8 cellular contexts compared by ENCODE assay signal in the genomic region with DNA sequence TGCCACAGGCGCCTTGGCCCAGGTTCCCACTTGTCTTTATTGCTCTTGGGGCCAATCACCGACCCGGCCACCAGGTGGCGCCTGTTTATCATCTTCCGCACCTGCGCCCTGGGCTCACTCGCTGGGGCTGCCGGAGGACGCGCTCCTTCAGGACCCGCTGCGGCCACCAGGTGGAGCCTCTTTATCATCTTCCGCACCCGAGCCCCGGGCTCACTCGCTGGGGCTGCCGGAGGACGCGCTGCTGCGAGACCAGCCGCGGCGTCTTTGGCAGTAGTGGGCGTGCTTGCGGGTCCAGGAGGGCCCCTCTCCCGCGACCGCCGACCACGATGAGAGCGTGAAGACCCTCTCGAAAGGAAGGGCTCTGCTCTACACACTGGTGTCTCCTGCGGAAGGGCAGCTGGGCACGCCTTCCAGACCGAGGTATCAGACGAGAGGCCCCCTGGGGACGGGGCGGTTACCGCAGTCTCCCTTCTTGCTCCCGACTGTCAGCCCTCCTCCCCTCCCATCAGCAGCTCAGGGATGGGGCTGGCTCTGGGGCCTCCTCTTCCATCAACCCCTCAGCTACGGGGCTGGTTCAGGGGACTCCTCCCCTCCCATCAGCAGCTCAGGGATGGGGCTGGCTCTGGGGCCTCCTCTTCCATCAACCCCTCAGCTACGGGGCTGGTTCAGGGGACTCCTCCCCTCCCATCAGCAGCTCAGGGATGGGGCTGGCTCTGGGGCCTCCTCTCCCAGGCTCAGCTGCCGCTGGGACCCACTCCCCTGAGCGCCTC. TPM values are rescaled to one million over a fixed set of nuclear protein-coding genes. Genes with fewer than 3 reads are reported as not detected.
DNase-seq lines count a peak whose midpoint lies in the region; ATAC-seq and TF ChIP-seq lines count a peak whose summit lies in the region.
"Not testable (repeated sequence)": the region's sequence is repeated elsewhere in the genome, so short reads cannot be mapped to it uniquely, and the experiment has no call there.

No MANE protein-coding gene starts in this region.

- H3K4me1 Mint-ChIP-seq in endothelial cell (ENCODE audit: unreplicated experiment): not testable (repeated sequence)

- peak; percentile 95 for TF ChIP-seq CTCF in endothelial cell (IDR thresholded peaks at IDR 0.05; ENCODE audit: unreplicated experiment)

- DNase-seq in COLO668 (lab: John Stamatoyannopoulos, UW; ENCODE audit: unreplicated experiment) (peak; percentile 50), OCI-M2 (lab: John Stamatoyannopoulos, UW; ENCODE audit: unreplicated experiment) (peak; percentile 71), activated T-cell treated with anti-CD3 and anti-CD28 coated beads for 4 hours (peak; percentile 78), endothelial cell (ENCODE audit: low spot score) (peak; percentile 82), mesenteric fat pad (ENCODE audit: low spot score) (peak; percentile 90)
- DNase-seq in stimulated activated CD8-positive, alpha-beta memory T cell treated with anti-CD3 and anti-CD28 coated beads, Interleukin-15, amount 100 ng/mL, for 1 hour (ENCODE audit: low read depth): peak; percentile 70

- ATAC-seq in GM21367 (IDR thresholded peaks at IDR 0.05; ENCODE audit: unreplicated experiment) (peak; percentile 99), HG03460 (IDR thresholded peaks at IDR 0.05; ENCODE audit: unreplicated experiment) (peak; percentile 100)

- not testable (repeated sequence) for H3K36me3 Mint-ChIP-seq in endothelial cell (ENCODE audit: low read depth, unreplicated experiment)

- not testable (repeated sequence) for H3K27ac Mint-ChIP-seq in endothelial cell (ENCODE audit: unreplicated experiment)

- not testable (repeated sequence) for H3K4me3 Mint-ChIP-seq in endothelial cell (ENCODE audit: unreplicated experiment)

- not testable (repeated sequence) for H3K27me3 Mint-ChIP-seq in endothelial cell (ENCODE audit: unreplicated experiment)

- H3K9me3 Mint-ChIP-seq in endothelial cell (ENCODE audit: unreplicated experiment): not testable (repeated sequence)

RNA-seq across cellular contexts. Expression of gene OR2L8, which starts 11.5 kb away (rescaled TPM):
- total RNA-seq in endothelial cell (ENCODE audit: unreplicated experiment) (not detected), mesenteric fat pad (not detected)

RNA-seq across cellular contexts. Expression of gene OR2AJ1, which starts 12.5 kb away (rescaled TPM):
- total RNA-seq in endothelial cell (ENCODE audit: unreplicated experiment) (not detected), mesenteric fat pad (not detected)

RNA-seq across cellular contexts. Expression of gene OR2T8, which starts 17.1 kb away (rescaled TPM):
- total RNA-seq in endothelial cell (ENCODE audit: unreplicated experiment) (not detected), mesenteric fat pad (not detected)

RNA-seq across cellular contexts. Expression of gene OR2AK2, which starts 27.9 kb away (rescaled TPM):
- total RNA-seq in endothelial cell (ENCODE audit: unreplicated experiment): not detected
- total RNA-seq in mesenteric fat pad: not detected

RNA-seq across cellular contexts. Expression of gene OR2W3, which starts 41.8 kb away (rescaled TPM):
- 0.87 TPM for total RNA-seq in endothelial cell (ENCODE audit: unreplicated experiment)
- total RNA-seq in mesenteric fat pad: not detected

Comparison
In these comparisons a context has a peak if more than half of its experiments do, and no peak if none do; other contexts are left out.
1. Peak in every context shown above with its lines: DNase-seq and ATAC-seq.